Comparison of ENCODE assay signal across 1 cellular context in genomic region chr6:34196833-34197195, GRCh38.
TF ChIP-seq lines count a peak whose summit lies in the region.

No MANE protein-coding gene starts in this region.

TF ChIP-seq in SK-N-SH, 30 proteins besides CTCF, POLR2A, EP300 and RAD21 (continued from another document):
- no peak for TF ChIP-seq USF2 (IDR thresholded peaks at IDR 0.05; ENCODE audit: borderline replicate concordance, low read depth, low read length)
